ENCODE assay signal across 9 cellular contexts in genomic region chr13:21673592-21674270, GRCh38. TPM values are rescaled to one million over a fixed set of nuclear protein-coding genes. Genes with fewer than 3 reads are reported as not detected.
DNase-seq lines count a peak whose midpoint lies in the region; ATAC-seq and TF ChIP-seq lines count a peak whose summit lies in the region.
"Had no signal": no experiment of that assay in that cellular context is flagged by ENCODE, and none has a peak within 500 bp of the region (broad histone marks: within the 10 kb centered on the region; RNA-seq: fewer than 3 reads in every experiment).

No MANE protein-coding gene starts in this region.

- no peaks in the 10 kb centered on the region for H3K36me3 ChIP-seq in esophagus squamous epithelium

- H3K9me3 ChIP-seq in esophagus squamous epithelium = no peaks in the 10 kb centered on the region

- H3K9me3 Mint-ChIP-seq in activated CD8-positive, alpha-beta memory T cell treated with anti-CD3 and anti-CD28 coated beads, Interleukin-2, amount 10 ng/mL, durations not matched to agents 7 days and 5 days (ENCODE audit: low read depth) = no peaks in the 10 kb centered on the region
- H3K9me3 Mint-ChIP-seq in natural killer cell = no peaks in the 10 kb centered on the region
- H3K9me3 Mint-ChIP-seq: activated naive CD4-positive, alpha-beta T cell treated with anti-CD3 and anti-CD28 coated beads, Interleukin-2, amount 50 U/mL, for 72 hours had no signal

- CTCF ChIA-PET in activated CD8-positive, alpha-beta memory T cell treated with anti-CD3 and anti-CD28 coated beads, Interleukin-2, amount 10 ng/mL, durations not matched to agents 7 days and 5 days (lab: Charles Lee) = interaction anchor here (0.6 to 1.9 kb wide), 3 partner anchors 36 to 416 kb away, joined by 3 to 11 read pairs (median 4); no protein-coding TSS in a partner anchor

- intact Hi-C loops in esophagus squamous epithelium (cut with DNase I) (no loop called here), natural killer cell (cut with micrococcal nuclease) (loop anchor here (2.0 kb wide), 1 partner anchor 389 kb away; no protein-coding TSS in a partner anchor)

- peaks cover 53% of the 10 kb centered on the region for H3K27me3 Mint-ChIP-seq in activated CD8-positive, alpha-beta memory T cell treated with anti-CD3 and anti-CD28 coated beads, Interleukin-2, amount 10 ng/mL, durations not matched to agents 7 days and 5 days
- H3K27me3 Mint-ChIP-seq in natural killer cell (ENCODE audit: low read depth in 2 of 2) = peaks cover 37 to 39% of the 10 kb centered on the region in 2 donors

- no peaks in the 10 kb centered on the region for H3K36me3 Mint-ChIP-seq in activated CD8-positive, alpha-beta memory T cell treated with anti-CD3 and anti-CD28 coated beads, Interleukin-2, amount 10 ng/mL, durations not matched to agents 7 days and 5 days
- no peaks in the 10 kb centered on the region for H3K36me3 Mint-ChIP-seq in natural killer cell
- H3K36me3 Mint-ChIP-seq: activated naive CD4-positive, alpha-beta T cell treated with anti-CD3 and anti-CD28 coated beads, Interleukin-2, amount 50 U/mL, for 72 hours had no signal

- peaks cover 34% of the 10 kb centered on the region for H3K4me1 Mint-ChIP-seq in activated CD8-positive, alpha-beta memory T cell treated with anti-CD3 and anti-CD28 coated beads, Interleukin-2, amount 10 ng/mL, durations not matched to agents 7 days and 5 days
- peaks cover 44 to 53% of the 10 kb centered on the region in 2 donors for H3K4me1 Mint-ChIP-seq in natural killer cell

- peak; percentile 77 for DNase-seq in GM03348 (ENCODE audit: low spot score)
- DNase-seq in NCI-H1048 (lab: John Stamatoyannopoulos, UW) = peak; percentile 7
- DNase-seq in activated CD8-positive, alpha-beta memory T cell treated with anti-CD3 and anti-CD28 coated beads, Interleukin-2, amount 10 ng/mL, durations not matched to agents 7 days and 5 days = no peak
- no peak for DNase-seq in esophagus squamous epithelium (lab: John Stamatoyannopoulos, UW)
- DNase-seq in natural killer cell = peak; percentile 59
- no peak for DNase-seq in A172 (ENCODE audit: low spot score)

- ATAC-seq in GM21529 (IDR thresholded peaks at IDR 0.05; ENCODE audit: unreplicated experiment) (peak; percentile 32), natural killer cell (peak; percentile 24 to 35 (median 30)), GM21381 (IDR thresholded peaks at IDR 0.05; ENCODE audit: unreplicated experiment) (no peak)
- ATAC-seq in activated CD8-positive, alpha-beta memory T cell treated with anti-CD3 and anti-CD28 coated beads, Interleukin-2, amount 10 ng/mL, durations not matched to agents 7 days and 5 days = no peak

- H3K4me3 ChIP-seq in esophagus squamous epithelium = peak overlapping the region; percentile 41 to 76 (median 54)

- TF ChIP-seq CTCF in esophagus squamous epithelium (IDR thresholded peaks at IDR 0.05) (peak in 3 of 6 experiments; percentile 17 to 30 (median 23)), natural killer cell (IDR thresholded peaks at IDR 0.05) (no peak)

- peak overlapping the region; percentile 74 for H3K4me3 Mint-ChIP-seq in activated CD8-positive, alpha-beta memory T cell treated with anti-CD3 and anti-CD28 coated beads, Interleukin-2, amount 10 ng/mL, durations not matched to agents 7 days and 5 days
- peak overlapping the region; percentile 92 for H3K4me3 Mint-ChIP-seq in natural killer cell

- peak overlapping the region; percentile 54 for H3K27ac Mint-ChIP-seq in activated CD8-positive, alpha-beta memory T cell treated with anti-CD3 and anti-CD28 coated beads, Interleukin-2, amount 10 ng/mL, durations not matched to agents 7 days and 5 days
- peak overlapping the region in 1 of 2 donors; percentile 63 for H3K27ac Mint-ChIP-seq in natural killer cell
- H3K27ac Mint-ChIP-seq: activated naive CD4-positive, alpha-beta T cell treated with anti-CD3 and anti-CD28 coated beads, Interleukin-2, amount 50 U/mL, for 72 hours had no signal

- H3K4me1 ChIP-seq in esophagus squamous epithelium = peaks cover 32 to 72% (median 49%) of the 10 kb centered on the region in 3 donors

- no peak for TF ChIP-seq POLR2A in esophagus squamous epithelium (IDR thresholded peaks at IDR 0.05)

- WGBS in esophagus squamous epithelium, 2 donors = 0% methylated on average over 1 to 10 of the region's 74 CpGs

- peak overlapping the region in 1 of 4 donors; percentile 11 for H3K27ac ChIP-seq in esophagus squamous epithelium

- peaks cover 0 to 97% (median 18%) of the 10 kb centered on the region in 4 donors for H3K27me3 ChIP-seq in esophagus squamous epithelium

RNA-seq across cellular contexts. Expression of gene FGF9, which starts 2.9 kb away (rescaled TPM):
- total RNA-seq in activated CD8-positive, alpha-beta memory T cell treated with anti-CD3 and anti-CD28 coated beads, Interleukin-2, amount 10 ng/mL, durations not matched to agents 7 days and 5 days = under 1 TPM; 0.89 to 0.99 TPM
- under 1 TPM in 1 of 4 donors, not detected in 3; 0.76 TPM for total RNA-seq in esophagus squamous epithelium
- total RNA-seq in natural killer cell = 1 to 10 TPM in 1 of 3 donors, under 1 TPM in 2; 0.28 to 1.2 (median 0.80) TPM
- not detected in 2 replicates for total RNA-seq in A172 (2014; rRNA removed; shearing (Covaris generic))

Comparison
In these comparisons a context has a peak if more than half of its experiments do, and no peak if none do; other contexts are left out.
1. DNase-seq: peak in GM03348 (single experiment), NCI-H1048 (single experiment) and natural killer cell (single experiment); none in activated CD8-positive, alpha-beta memory T cell treated with anti-CD3 and anti-CD28 coated beads, Interleukin-2, amount 10 ng/mL, durations not matched to agents 7 days and 5 days (single experiment), esophagus squamous epithelium (single experiment) and A172 (single experiment).
2. ATAC-seq: peak in GM21529 (single experiment) and natural killer cell (3 of 3); none in activated CD8-positive, alpha-beta memory T cell treated with anti-CD3 and anti-CD28 coated beads, Interleukin-2, amount 10 ng/mL, durations not matched to agents 7 days and 5 days (single experiment) and GM21381 (single experiment).